ENCODE assay signal across 1 cellular context in the genomic region with DNA sequence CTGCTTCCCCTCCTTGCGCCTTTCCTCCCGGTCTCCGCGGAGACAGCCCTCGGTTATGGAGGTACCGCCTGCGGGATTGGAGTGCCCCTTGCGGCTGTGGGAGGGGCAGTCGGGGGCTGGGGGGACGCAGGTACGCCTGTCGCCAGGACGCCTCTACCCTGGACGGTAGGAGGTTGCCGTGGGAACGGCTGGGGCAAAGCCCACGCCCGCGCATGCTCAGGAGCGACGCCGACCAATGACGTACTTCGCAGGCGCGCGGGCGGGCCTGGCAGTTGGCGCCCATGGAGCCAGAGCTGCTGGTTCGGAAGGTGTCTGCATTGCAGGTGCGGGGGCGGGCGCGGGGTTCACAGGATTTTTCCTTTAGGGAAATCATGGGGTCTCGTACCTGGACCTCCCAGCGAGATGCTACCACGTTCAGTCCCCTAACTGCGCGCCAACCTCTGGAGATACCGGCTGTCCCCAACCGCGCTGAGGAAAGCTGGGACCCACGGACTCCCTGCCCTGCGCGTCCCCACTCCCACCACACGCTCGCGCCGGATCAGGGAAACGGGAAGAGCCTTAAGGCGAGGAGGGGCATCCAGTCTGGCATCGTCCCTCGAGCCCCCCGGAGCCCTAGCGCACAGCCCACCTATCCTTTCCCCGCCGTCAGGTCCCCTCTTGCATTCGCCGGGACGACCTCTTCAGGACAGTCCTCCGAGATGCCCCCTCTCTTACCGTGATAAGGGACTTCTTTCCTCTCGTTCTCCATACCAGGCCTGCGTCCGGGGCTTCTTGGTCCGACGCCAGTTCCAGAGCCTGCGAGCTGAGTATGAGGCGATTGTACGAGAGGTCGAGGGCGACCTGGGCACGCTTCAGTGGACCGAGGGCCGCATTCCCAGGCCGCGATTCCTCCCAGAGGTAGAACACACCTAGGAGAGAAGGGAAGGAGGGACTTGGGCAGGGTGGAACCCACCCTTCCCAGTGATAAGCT.
A peak's percentile ranks its signal among the peaks of the same experiment; 100 is the strongest.
TF ChIP-seq lines count a peak whose summit lies in the region.

A gene (plus strand): TSS at position 271 of the 970 bp plus-strand sequence. CDS start 11 bp downstream, at position 282.

TF ChIP-seq in HepG2, 621 proteins besides CTCF, POLR2A, EP300 and RAD21 (continued from another document and continues in another):
- TF ChIP-seq, protein P1, sequence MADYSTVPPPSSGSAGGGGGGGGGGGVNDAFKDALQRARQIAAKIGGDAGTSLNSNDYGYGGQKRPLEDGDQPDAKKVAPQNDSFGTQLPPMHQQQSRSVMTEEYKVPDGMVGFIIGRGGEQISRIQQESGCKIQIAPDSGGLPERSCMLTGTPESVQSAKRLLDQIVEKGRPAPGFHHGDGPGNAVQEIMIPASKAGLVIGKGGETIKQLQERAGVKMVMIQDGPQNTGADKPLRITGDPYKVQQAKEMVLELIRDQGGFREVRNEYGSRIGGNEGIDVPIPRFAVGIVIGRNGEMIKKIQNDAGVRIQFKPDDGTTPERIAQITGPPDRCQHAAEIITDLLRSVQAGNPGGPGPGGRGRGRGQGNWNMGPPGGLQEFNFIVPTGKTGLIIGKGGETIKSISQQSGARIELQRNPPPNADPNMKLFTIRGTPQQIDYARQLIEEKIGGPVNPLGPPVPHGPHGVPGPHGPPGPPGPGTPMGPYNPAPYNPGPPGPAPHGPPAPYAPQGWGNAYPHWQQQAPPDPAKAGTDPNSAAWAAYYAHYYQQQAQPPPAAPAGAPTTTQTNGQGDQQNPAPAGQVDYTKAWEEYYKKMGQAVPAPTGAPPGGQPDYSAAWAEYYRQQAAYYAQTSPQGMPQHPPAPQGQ (CRISPR knock-in tag; IDR thresholded peaks at IDR 0.05; ENCODE audit: borderline replicate concordance), result no peak
- TF ChIP-seq FOXP1 (IDR thresholded peaks at IDR 0.05), result no peak
- no peak for TF ChIP-seq FOXP1 (CRISPR knock-in tag; IDR thresholded peaks at IDR 0.05)
- no peak for TF ChIP-seq PRPF4 (IDR thresholded peaks at IDR 0.05; ENCODE audit: low read depth, low read length, poor library complexity, severe bottlenecking)
- no peak for TF ChIP-seq ZNF317 (CRISPR knock-in tag; IDR thresholded peaks at IDR 0.05)
- TF ChIP-seq ZFX (CRISPR knock-in tag; IDR thresholded peaks at IDR 0.05; ENCODE audit: low read depth), result peak; percentile 85
- TF ChIP-seq, protein P2, sequence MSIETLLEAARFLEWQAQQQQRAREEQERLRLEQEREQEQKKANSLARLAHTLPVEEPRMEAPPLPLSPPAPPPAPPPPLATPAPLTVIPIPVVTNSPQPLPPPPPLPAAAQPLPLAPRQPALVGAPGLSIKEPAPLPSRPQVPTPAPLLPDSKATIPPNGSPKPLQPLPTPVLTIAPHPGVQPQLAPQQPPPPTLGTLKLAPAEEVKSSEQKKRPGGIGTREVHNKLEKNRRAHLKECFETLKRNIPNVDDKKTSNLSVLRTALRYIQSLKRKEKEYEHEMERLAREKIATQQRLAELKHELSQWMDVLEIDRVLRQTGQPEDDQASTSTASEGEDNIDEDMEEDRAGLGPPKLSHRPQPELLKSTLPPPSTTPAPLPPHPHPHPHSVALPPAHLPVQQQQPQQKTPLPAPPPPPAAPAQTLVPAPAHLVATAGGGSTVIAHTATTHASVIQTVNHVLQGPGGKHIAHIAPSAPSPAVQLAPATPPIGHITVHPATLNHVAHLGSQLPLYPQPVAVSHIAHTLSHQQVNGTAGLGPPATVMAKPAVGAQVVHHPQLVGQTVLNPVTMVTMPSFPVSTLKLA (IDR thresholded peaks at IDR 0.05), result no peak
- no peak for TF ChIP-seq ZBTB1 (CRISPR knock-in tag; IDR thresholded peaks at IDR 0.05; ENCODE audit: borderline replicate concordance)
- no peak for TF ChIP-seq NFIC (IDR thresholded peaks at IDR 0.05; ENCODE audit: low read length)
- TF ChIP-seq ZFYVE20 (CRISPR knock-in tag; IDR thresholded peaks at IDR 0.05; ENCODE audit: borderline replicate concordance, low read depth), result no peak
- TF ChIP-seq GTF3A (CRISPR knock-in tag; conservative IDR thresholded peaks at IDR 0.05), result no peak
- TF ChIP-seq, protein P3, sequence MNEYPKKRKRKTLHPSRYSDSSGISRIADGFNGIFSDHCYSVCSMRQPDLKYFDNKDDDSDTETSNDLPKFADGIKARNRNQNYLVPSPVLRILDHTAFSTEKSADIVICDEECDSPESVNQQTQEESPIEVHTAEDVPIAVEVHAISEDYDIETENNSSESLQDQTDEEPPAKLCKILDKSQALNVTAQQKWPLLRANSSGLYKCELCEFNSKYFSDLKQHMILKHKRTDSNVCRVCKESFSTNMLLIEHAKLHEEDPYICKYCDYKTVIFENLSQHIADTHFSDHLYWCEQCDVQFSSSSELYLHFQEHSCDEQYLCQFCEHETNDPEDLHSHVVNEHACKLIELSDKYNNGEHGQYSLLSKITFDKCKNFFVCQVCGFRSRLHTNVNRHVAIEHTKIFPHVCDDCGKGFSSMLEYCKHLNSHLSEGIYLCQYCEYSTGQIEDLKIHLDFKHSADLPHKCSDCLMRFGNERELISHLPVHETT (CRISPR knock-in tag; conservative IDR thresholded peaks at IDR 0.05), result no peak
- no peak for TF ChIP-seq ISL2 (CRISPR knock-in tag; IDR thresholded peaks at IDR 0.05)
- TF ChIP-seq, protein P4, sequence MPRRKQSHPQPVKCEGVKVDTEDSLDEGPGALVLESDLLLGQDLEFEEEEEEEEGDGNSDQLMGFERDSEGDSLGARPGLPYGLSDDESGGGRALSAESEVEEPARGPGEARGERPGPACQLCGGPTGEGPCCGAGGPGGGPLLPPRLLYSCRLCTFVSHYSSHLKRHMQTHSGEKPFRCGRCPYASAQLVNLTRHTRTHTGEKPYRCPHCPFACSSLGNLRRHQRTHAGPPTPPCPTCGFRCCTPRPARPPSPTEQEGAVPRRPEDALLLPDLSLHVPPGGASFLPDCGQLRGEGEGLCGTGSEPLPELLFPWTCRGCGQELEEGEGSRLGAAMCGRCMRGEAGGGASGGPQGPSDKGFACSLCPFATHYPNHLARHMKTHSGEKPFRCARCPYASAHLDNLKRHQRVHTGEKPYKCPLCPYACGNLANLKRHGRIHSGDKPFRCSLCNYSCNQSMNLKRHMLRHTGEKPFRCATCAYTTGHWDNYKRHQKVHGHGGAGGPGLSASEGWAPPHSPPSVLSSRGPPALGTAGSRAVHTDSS (CRISPR knock-in tag; conservative IDR thresholded peaks at IDR 0.05), result no peak
- TF ChIP-seq KAT8 (CRISPR knock-in tag; IDR thresholded peaks at IDR 0.05), result peak; percentile 83
- peak; percentile 30; the same call in 1 of the 2 replicates for TF ChIP-seq HCFC1 (IDR thresholded peaks at IDR 0.05; ENCODE audit: low read depth, low read length)
- TF ChIP-seq, protein P5, sequence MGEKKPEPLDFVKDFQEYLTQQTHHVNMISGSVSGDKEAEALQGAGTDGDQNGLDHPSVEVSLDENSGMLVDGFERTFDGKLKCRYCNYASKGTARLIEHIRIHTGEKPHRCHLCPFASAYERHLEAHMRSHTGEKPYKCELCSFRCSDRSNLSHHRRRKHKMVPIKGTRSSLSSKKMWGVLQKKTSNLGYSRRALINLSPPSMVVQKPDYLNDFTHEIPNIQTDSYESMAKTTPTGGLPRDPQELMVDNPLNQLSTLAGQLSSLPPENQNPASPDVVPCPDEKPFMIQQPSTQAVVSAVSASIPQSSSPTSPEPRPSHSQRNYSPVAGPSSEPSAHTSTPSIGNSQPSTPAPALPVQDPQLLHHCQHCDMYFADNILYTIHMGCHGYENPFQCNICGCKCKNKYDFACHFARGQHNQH (CRISPR knock-in tag; IDR thresholded peaks at IDR 0.05), result peak; percentile 56; the same call in 1 of the 2 replicates
- peak; percentile 50 for TF ChIP-seq TBX2 (CRISPR knock-in tag; IDR thresholded peaks at IDR 0.05; ENCODE audit: borderline replicate concordance)
- no peak for TF ChIP-seq NFE2 (CRISPR knock-in tag; IDR thresholded peaks at IDR 0.05)
- TF ChIP-seq, protein P6, sequence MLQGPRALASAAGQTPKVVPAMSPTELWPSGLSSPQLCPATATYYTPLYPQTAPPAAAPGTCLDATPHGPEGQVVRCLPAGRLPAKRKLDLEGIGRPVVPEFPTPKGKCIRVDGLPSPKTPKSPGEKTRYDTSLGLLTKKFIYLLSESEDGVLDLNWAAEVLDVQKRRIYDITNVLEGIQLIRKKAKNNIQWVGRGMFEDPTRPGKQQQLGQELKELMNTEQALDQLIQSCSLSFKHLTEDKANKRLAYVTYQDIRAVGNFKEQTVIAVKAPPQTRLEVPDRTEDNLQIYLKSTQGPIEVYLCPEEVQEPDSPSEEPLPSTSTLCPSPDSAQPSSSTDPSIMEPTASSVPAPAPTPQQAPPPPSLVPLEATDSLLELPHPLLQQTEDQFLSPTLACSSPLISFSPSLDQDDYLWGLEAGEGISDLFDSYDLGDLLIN (CRISPR knock-in tag; IDR thresholded peaks at IDR 0.05; ENCODE audit: borderline replicate concordance), result peak; percentile 51; the same call in 1 of the 2 replicates
- TF ChIP-seq, protein P7, sequence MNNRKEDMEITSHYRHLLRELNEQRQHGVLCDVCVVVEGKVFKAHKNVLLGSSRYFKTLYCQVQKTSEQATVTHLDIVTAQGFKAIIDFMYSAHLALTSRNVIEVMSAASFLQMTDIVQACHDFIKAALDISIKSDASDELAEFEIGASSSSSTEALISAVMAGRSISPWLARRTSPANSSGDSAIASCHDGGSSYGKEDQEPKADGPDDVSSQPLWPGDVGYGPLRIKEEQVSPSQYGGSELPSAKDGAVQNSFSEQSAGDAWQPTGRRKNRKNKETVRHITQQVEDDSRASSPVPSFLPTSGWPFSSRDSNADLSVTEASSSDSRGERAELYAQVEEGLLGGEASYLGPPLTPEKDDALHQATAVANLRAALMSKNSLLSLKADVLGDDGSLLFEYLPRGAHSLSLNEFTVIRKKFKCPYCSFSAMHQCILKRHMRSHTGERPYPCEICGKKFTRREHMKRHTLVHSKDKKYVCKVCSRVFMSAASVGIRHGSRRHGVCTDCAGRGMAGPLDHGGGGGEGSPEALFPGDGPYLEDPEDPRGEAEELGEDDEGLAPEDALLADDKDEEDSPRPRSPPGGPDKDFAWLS (CRISPR knock-in tag; IDR thresholded peaks at IDR 0.05; ENCODE audit: borderline replicate concordance), result no peak
- peak; percentile 56; the same call in 1 of the 2 replicates for TF ChIP-seq TAF1 (CRISPR knock-in tag; IDR thresholded peaks at IDR 0.05)
- TF ChIP-seq ZNF83 (CRISPR knock-in tag; IDR thresholded peaks at IDR 0.05; ENCODE audit: borderline replicate concordance), result no peak
- TF ChIP-seq PHB2 (IDR thresholded peaks at IDR 0.05; ENCODE audit: partially characterized antibody), result no peak
- TF ChIP-seq, protein P8, sequence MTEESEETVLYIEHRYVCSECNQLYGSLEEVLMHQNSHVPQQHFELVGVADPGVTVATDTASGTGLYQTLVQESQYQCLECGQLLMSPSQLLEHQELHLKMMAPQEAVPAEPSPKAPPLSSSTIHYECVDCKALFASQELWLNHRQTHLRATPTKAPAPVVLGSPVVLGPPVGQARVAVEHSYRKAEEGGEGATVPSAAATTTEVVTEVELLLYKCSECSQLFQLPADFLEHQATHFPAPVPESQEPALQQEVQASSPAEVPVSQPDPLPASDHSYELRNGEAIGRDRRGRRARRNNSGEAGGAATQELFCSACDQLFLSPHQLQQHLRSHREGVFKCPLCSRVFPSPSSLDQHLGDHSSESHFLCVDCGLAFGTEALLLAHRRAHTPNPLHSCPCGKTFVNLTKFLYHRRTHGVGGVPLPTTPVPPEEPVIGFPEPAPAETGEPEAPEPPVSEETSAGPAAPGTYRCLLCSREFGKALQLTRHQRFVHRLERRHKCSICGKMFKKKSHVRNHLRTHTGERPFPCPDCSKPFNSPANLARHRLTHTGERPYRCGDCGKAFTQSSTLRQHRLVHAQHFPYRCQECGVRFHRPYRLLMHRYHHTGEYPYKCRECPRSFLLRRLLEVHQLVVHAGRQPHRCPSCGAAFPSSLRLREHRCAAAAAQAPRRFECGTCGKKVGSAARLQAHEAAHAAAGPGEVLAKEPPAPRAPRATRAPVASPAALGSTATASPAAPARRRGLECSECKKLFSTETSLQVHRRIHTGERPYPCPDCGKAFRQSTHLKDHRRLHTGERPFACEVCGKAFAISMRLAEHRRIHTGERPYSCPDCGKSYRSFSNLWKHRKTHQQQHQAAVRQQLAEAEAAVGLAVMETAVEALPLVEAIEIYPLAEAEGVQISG (CRISPR knock-in tag; IDR thresholded peaks at IDR 0.05), result 0 out of 2 replicates have a peak, but pooled peaks have one; percentile 39
- peak; percentile 86 for TF ChIP-seq HDAC1 (CRISPR knock-in tag; IDR thresholded peaks at IDR 0.05)
- TF ChIP-seq KLF9 (CRISPR knock-in tag; IDR thresholded peaks at IDR 0.05; ENCODE audit: low read depth), result no peak
- no peak for TF ChIP-seq ZSCAN30 (CRISPR knock-in tag; IDR thresholded peaks at IDR 0.05)
- TF ChIP-seq, protein P9, sequence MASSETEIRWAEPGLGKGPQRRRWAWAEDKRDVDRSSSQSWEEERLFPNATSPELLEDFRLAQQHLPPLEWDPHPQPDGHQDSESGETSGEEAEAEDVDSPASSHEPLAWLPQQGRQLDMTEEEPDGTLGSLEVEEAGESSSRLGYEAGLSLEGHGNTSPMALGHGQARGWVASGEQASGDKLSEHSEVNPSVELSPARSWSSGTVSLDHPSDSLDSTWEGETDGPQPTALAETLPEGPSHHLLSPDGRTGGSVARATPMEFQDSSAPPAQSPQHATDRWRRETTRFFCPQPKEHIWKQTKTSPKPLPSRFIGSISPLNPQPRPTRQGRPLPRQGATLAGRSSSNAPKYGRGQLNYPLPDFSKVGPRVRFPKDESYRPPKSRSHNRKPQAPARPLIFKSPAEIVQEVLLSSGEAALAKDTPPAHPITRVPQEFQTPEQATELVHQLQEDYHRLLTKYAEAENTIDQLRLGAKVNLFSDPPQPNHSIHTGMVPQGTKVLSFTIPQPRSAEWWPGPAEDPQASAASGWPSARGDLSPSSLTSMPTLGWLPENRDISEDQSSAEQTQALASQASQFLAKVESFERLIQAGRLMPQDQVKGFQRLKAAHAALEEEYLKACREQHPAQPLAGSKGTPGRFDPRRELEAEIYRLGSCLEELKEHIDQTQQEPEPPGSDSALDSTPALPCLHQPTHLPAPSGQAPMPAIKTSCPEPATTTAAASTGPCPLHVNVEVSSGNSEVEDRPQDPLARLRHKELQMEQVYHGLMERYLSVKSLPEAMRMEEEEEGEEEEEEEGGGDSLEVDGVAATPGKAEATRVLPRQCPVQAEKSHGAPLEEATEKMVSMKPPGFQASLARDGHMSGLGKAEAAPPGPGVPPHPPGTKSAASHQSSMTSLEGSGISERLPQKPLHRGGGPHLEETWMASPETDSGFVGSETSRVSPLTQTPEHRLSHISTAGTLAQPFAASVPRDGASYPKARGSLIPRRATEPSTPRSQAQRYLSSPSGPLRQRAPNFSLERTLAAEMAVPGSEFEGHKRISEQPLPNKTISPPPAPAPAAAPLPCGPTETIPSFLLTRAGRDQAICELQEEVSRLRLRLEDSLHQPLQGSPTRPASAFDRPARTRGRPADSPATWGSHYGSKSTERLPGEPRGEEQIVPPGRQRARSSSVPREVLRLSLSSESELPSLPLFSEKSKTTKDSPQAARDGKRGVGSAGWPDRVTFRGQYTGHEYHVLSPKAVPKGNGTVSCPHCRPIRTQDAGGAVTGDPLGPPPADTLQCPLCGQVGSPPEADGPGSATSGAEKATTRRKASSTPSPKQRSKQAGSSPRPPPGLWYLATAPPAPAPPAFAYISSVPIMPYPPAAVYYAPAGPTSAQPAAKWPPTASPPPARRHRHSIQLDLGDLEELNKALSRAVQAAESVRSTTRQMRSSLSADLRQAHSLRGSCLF (CRISPR knock-in tag; IDR thresholded peaks at IDR 0.05; ENCODE audit: borderline replicate concordance), result no peak
- no peak for TF ChIP-seq CEBPG (CRISPR knock-in tag; IDR thresholded peaks at IDR 0.05)
- TF ChIP-seq ZNF230 (CRISPR knock-in tag; IDR thresholded peaks at IDR 0.05), result no peak
- no peak for TF ChIP-seq ATRX (CRISPR knock-in tag; IDR thresholded peaks at IDR 0.05; ENCODE audit: borderline replicate concordance)
- no peak for TF ChIP-seq ISX (CRISPR knock-in tag; conservative IDR thresholded peaks at IDR 0.05)
- no peak for TF ChIP-seq ZFP41 (CRISPR knock-in tag; IDR thresholded peaks at IDR 0.05; ENCODE audit: borderline replicate concordance)
- no peak for TF ChIP-seq KDM5A (IDR thresholded peaks at IDR 0.05; ENCODE audit: borderline replicate concordance, low read length)
- no peak for TF ChIP-seq ZNF44 (CRISPR knock-in tag; IDR thresholded peaks at IDR 0.05)
- TF ChIP-seq ZNF788 (CRISPR knock-in tag; IDR thresholded peaks at IDR 0.05; ENCODE audit: borderline replicate concordance), result no peak
